8 cellular contexts compared by ENCODE assay signal in genomic region chr21:37563641-37564340, GRCh38.
DNase-seq lines count a peak whose midpoint lies in the region; TF ChIP-seq lines count a peak whose summit lies in the region.

No MANE protein-coding gene starts in this region.

- WGBS in suprapubic skin: 2% methylated on average over 35 of the region's 67 CpGs

- TF ChIP-seq POLR2A in suprapubic skin (IDR thresholded peaks at IDR 0.05): peak in 1 of 2 donors; percentile 43

- H3K27me3 ChIP-seq in MG63 (no peaks in the 10 kb centered on the region), suprapubic skin (no peaks in the 10 kb centered on the region)

- TF ChIP-seq CTCF in suprapubic skin (IDR thresholded peaks at IDR 0.05): peak; percentile 13 to 36

- peak overlapping the region; percentile 91 for H3K27ac ChIP-seq in suprapubic skin

- no peak for TF ChIP-seq EP300 in suprapubic skin (IDR thresholded peaks at IDR 0.05)

- no peaks in the 10 kb centered on the region for H3K36me3 ChIP-seq in MG63
- H3K36me3 ChIP-seq in suprapubic skin: no peaks in the 10 kb centered on the region

- H3K9me3 ChIP-seq in MG63: no peaks in the 10 kb centered on the region
- no peaks in the 10 kb centered on the region for H3K9me3 ChIP-seq in suprapubic skin

- H3K4me3 ChIP-seq in MG63: peak overlapping the region; percentile 71
- H3K4me3 ChIP-seq in suprapubic skin: peak overlapping the region; percentile 74

- H3K4me1 ChIP-seq in suprapubic skin: peaks cover 23% of the 10 kb centered on the region

- DNase-seq in GM04503 (ENCODE audit: low read depth): peak; percentile 53
- DNase-seq in HCEC 1CT: peak; percentile 94
- DNase-seq in MG63: peak; percentile 94
- peak; percentile 91 for DNase-seq in SIG-M5 treated with dmso at 0.1 percent for 504 hours (lab: John Stamatoyannopoulos, UW; ENCODE audit: unreplicated experiment)
- DNase-seq in activated naive CD4-positive, alpha-beta T cell (lab: John Stamatoyannopoulos, UW): peak; percentile 67 to 91 (median 76)
- DNase-seq in foreskin melanocyte: peak; percentile 87
- peak; percentile 91 for DNase-seq in occipital lobe (lab: John Stamatoyannopoulos, UW)
- peak; percentile 94 to 95 for DNase-seq in suprapubic skin (ENCODE audit: low spot score in 2 of 2)

Comparison
In these comparisons a context has a peak if more than half of its experiments do, and no peak if none do; other contexts are left out.
1. Peak in every context shown above with its lines: DNase-seq, H3K4me3 ChIP-seq and H3K27ac ChIP-seq.